1 cellular context compared by ENCODE assay signal in the genomic region with DNA sequence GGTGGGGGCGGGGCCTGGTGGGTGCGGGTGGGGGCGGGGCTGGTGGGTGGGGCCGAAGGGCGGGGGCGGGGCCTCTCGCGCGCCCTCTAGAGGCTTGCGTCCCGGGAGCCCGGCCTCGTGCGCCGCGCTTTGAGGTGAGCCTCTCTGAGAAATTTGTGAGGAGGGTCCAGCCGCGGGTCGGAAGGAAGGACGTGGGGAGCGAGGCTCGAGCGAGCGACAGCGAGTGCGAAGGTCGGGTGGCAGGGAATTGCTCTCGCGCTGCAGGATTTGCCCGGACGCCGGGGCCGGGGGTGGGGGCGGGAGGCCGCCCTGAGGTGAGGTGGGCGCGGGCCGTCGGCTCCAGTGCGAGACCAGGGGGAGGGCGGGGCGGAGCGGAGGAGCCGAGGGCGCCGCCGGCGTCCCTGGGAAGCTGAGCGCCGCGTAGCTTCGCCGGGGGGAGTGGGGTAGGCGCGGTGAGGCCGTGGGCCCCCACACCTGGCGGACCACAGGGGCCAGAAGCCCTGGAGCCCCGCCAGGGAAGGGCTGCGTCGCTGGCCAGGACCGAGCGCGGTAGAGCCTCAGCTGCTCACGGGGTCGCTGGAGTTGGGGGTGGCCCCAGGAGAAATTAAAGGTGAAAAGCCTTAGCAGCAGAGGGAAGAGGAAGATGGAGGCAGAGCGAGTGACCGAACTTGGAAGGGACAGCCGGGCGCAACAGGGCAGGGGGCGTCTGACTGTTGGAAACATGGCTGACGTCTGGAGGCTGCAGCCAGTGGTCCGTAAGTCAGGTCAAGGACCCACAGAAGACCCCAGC.
A peak's percentile ranks its signal among the peaks of the same experiment; 100 is the strongest.
TF ChIP-seq lines count a peak whose summit lies in the region.

No MANE protein-coding gene starts in this region.

TF ChIP-seq in H1, 55 proteins besides CTCF, POLR2A, EP300 and RAD21:
- TF ChIP-seq TAF1 (IDR thresholded peaks at IDR 0.05; ENCODE audit: low read depth, low read length) (peak; percentile 35; the same call in 1 of the 2 replicates), MAFK (IDR thresholded peaks at IDR 0.05; ENCODE audit: low read depth, low read length) (no peak), KDM4A (IDR thresholded peaks at IDR 0.05; ENCODE audit: low read depth, low read length, severe bottlenecking) (peak; percentile 94), YY1 (IDR thresholded peaks at IDR 0.05; ENCODE audit: low read depth, low read length) (0 out of 2 replicates have a peak, but pooled peaks have one; percentile 14), POLR2AphosphoS5 (IDR thresholded peaks at IDR 0.05; ENCODE audit: low read depth, low read length) (peak; percentile 52; the same call in 1 of the 2 replicates), PHF8 (conservative IDR thresholded peaks at IDR 0.05; ENCODE audit: low read depth, low read length) (peak; percentile 67), RXRA (IDR thresholded peaks at IDR 0.05; ENCODE audit: insufficient read depth, low read depth, low read length) (no peak), ASH2L (IDR thresholded peaks at IDR 0.05; ENCODE audit: low read length) (peak; percentile 45), CBX8 (IDR thresholded peaks at IDR 0.05; ENCODE audit: borderline replicate concordance, low read depth, low read length) (no peak)
- TF ChIP-seq, protein P1, sequence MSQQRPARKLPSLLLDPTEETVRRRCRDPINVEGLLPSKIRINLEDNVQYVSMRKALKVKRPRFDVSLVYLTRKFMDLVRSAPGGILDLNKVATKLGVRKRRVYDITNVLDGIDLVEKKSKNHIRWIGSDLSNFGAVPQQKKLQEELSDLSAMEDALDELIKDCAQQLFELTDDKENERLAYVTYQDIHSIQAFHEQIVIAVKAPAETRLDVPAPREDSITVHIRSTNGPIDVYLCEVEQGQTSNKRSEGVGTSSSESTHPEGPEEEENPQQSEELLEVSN (IDR thresholded peaks at IDR 0.05) = peak; percentile 92
- TF ChIP-seq, protein P2, sequence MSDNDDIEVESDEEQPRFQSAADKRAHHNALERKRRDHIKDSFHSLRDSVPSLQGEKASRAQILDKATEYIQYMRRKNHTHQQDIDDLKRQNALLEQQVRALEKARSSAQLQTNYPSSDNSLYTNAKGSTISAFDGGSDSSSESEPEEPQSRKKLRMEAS (IDR thresholded peaks at IDR 0.05) = peak; percentile 95
